In genomic region chr22:33314316-33314715, GRCh38 we compare ENCODE assay signal across 29 cellular contexts.
"Had no signal": no experiment of that assay in that cellular context is flagged by ENCODE, and none has a peak within 500 bp of the region (broad histone marks: within the 10 kb centered on the region; RNA-seq: fewer than 3 reads in every experiment).

No MANE protein-coding gene starts in this region.

- H3K27ac ChIP-seq: ascending aorta, body of pancreas, cardiac muscle cell, SJCRH30, VCaP had no signal

- H3K36me3 ChIP-seq: SJCRH30 had no signal

- H3K27me3 ChIP-seq: ascending aorta, body of pancreas, cardiac muscle cell, SJCRH30 had no signal

- H3K4me3 ChIP-seq: ascending aorta, body of pancreas, cardiac muscle cell, SJCRH30 had no signal

- DNase-seq: activated CD4-positive, alpha-beta memory T cell treated with anti-CD3 and anti-CD28 coated beads for 36 hours; activated CD4-positive, alpha-beta T cell treated with anti-CD3 and anti-CD28 coated beads, Interleukin-2, amount 10 ng/mL, durations not matched to agents 7 days and 5 days; activated CD4-positive, CD25-positive, alpha-beta regulatory T cell; activated CD8-positive, alpha-beta memory T cell treated with anti-CD3 and anti-CD28 coated beads for 24 hours; activated effector memory CD4-positive, alpha-beta T cell treated with anti-CD3 and anti-CD28 coated beads, Interleukin-2, amount 50 U/mL, for 16 hours; activated naive CD4-positive, alpha-beta T cell treated with Interleukin-2 at 50 U/mL for 16 hours; activated naive CD8-positive, alpha-beta T cell treated with anti-CD3 and anti-CD28 coated beads, Interleukin-2, amount 50 U/mL, for 24 hours; activated T-cell treated with anti-CD3 and anti-CD28 coated beads, Interleukin-2, amount 50 U/mL, for 4 hours; amniotic stem cell; body of pancreas; KG1; NCI-H1092; NCI-H1417; NCI-H1694; NCI-H2029; NCI-H2107; NCI-H2171 treated with DMSO at 0.1 percent for 48 hours; NCI-H226; NCI-H510A; NCI-H526 treated with DMSO at 0.1 percent for 48 hours; NCI-H82; SJCRH30; SK-N-SH; T-helper 1 cell had no signal

- ATAC-seq: activated naive CD4-positive, alpha-beta T cell treated with anti-CD3 and anti-CD28 coated beads, Interleukin-2, amount 50 U/mL, for 72 hours; activated naive CD8-positive, alpha-beta T cell treated with anti-CD3 and anti-CD28 coated beads, Interleukin-2, amount 50 U/mL, for 24 hours; activated T-cell treated with anti-CD3 and anti-CD28 coated beads, Interleukin-2, amount 50 U/mL, for 4 hours; body of pancreas; Right ventricle myocardium inferior had no signal

- H3K4me1 ChIP-seq: ascending aorta, body of pancreas, SJCRH30 had no signal

- H3K9me3 ChIP-seq: ascending aorta, body of pancreas, SJCRH30, SK-N-SH had no signal
